12 cellular contexts compared by ENCODE assay signal in the genomic region with DNA sequence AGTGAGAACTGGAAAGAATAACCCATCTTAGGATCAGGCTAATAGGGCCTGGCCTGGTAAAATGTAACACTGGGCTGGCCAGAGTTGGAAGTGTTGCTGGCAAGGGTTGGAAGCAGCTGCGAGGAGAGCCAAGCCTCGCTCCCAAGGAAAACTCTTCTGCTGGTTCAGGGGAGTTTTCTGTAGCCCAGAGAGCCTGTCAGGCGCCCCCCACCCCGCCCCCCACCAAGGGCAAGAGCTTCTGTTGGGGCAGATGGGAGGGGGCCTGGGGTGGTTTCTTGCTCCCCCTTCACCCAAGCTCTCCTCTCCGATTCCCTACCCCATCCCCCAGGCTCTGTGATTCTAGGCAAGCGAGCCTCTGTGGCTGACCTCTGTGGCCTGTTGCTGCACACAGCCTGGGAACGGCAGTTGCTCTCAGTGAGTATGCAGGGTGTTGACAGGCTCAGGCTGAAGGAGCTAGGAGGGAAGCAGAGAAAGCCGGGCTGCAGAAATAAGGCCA.
DNase-seq lines count a peak whose midpoint lies in the region; ATAC-seq and TF ChIP-seq lines count a peak whose summit lies in the region.
"Had no signal": no experiment of that assay in that cellular context is flagged by ENCODE, and none has a peak within 500 bp of the region (broad histone marks: within the 10 kb centered on the region; RNA-seq: fewer than 3 reads in every experiment).

No MANE protein-coding gene starts in this region.

- H3K9me3 ChIP-seq in ectodermal cell (ENCODE audit: control insufficient read depth, low read length) (no peaks in the 10 kb centered on the region), psoas muscle (no peaks in the 10 kb centered on the region)

- no peak for TF ChIP-seq CTCF in psoas muscle (IDR thresholded peaks at IDR 0.05)

- no peaks in the 10 kb centered on the region for H3K36me3 ChIP-seq in ectodermal cell (ENCODE audit: control insufficient read depth, insufficient read depth, low read length)
- no peaks in the 10 kb centered on the region for H3K36me3 ChIP-seq in psoas muscle (ENCODE audit: insufficient read depth in 1 of 2, low read depth in 1 of 2)

- no peak overlapping the region for H3K4me3 ChIP-seq in ectodermal cell (ENCODE audit: insufficient read depth, low read depth, low read length)
- no peak overlapping the region for H3K4me3 ChIP-seq in psoas muscle

- peak overlapping the region; percentile 40 for H3K27ac ChIP-seq in ectodermal cell (ENCODE audit: insufficient read depth, low read depth, low read length, poor library complexity, severe bottlenecking)
- peak overlapping the region; percentile 16 for H3K27ac ChIP-seq in psoas muscle

- 62 to 67% methylated on average over 8 of the region's 8 CpGs for WGBS in ectodermal cell, 2 experiments
- WGBS in psoas muscle, 3 donors = 19 to 51% (median 22%) methylated on average over 7 to 8 of the region's 8 CpGs

- H3K4me1 ChIP-seq in ectodermal cell (ENCODE audit: control insufficient read depth, insufficient read depth, low read length) (peaks cover 33% of the 10 kb centered on the region), psoas muscle (no peaks in the 10 kb centered on the region)

- DNase-seq in GM03348 (ENCODE audit: low spot score) (peak; percentile 41), islet precursor cell (peak; percentile 78), psoas muscle (peak; percentile 52 to 79), T-helper 2 cell (no peak)
- DNase-seq in activated CD4-positive, CD25-positive, alpha-beta regulatory T cell treated with anti-CD3 and anti-CD28 coated beads, Interleukin-2, amount 50 U/mL, for 72 hours = no peak
- no peak for DNase-seq in activated effector memory CD4-positive, alpha-beta T cell treated with Interleukin-2 at 50 U/mL for 16 hours
- DNase-seq: activated CD4-positive, alpha-beta T cell treated with anti-CD3 and anti-CD28 coated beads, Interleukin-2, amount 50 U/mL, for 48 hours; GDM1; SIG-M5; stimulated activated CD8-positive, alpha-beta memory T cell treated with anti-CD3 and anti-CD28 coated beads, Interleukin-4, amount 100 ng/mL, for 48 hours had no signal

- peak; percentile 52 to 77 (median 72) for ATAC-seq in psoas muscle
- no peak for ATAC-seq in GM18517 (IDR thresholded peaks at IDR 0.05; ENCODE audit: unreplicated experiment)

- intact Hi-C loops in psoas muscle (cut with DNase I) = loop anchor here in 1 of 2 donors (2.0 kb wide), 1 partner anchor 28 kb away; no protein-coding TSS in a partner anchor

- no peaks in the 10 kb centered on the region for H3K27me3 ChIP-seq in ectodermal cell (ENCODE audit: control insufficient read depth, insufficient read depth, low read length, poor library complexity, severe bottlenecking)
- no peaks in the 10 kb centered on the region for H3K27me3 ChIP-seq in psoas muscle (ENCODE audit: insufficient read depth in 3 of 3, low read length in 2 of 3)

Comparison
In these comparisons a context has a peak if more than half of its experiments do, and no peak if none do; other contexts are left out.
1. DNase-seq: peak in GM03348 (single experiment), islet precursor cell (single experiment) and psoas muscle (2 of 2); none in T-helper 2 cell (0 of 5), activated CD4-positive, CD25-positive, alpha-beta regulatory T cell treated with anti-CD3 and anti-CD28 coated beads, Interleukin-2, amount 50 U/mL, for 72 hours (single experiment) and activated effector memory CD4-positive, alpha-beta T cell treated with Interleukin-2 at 50 U/mL for 16 hours (single experiment).